ENCODE assay signal across 19 cellular contexts in genomic region chrX:113058634-113059033, GRCh38.
"Had no signal": no experiment of that assay in that cellular context is flagged by ENCODE, and none has a peak within 500 bp of the region (broad histone marks: within the 10 kb centered on the region; RNA-seq: fewer than 3 reads in every experiment).

No MANE protein-coding gene starts in this region.

- H3K4me3 Mint-ChIP-seq: activated CD4-positive, alpha-beta memory T cell treated with anti-CD3 and anti-CD28 coated beads, Interleukin-2, amount 10 ng/mL, durations not matched to agents 7 days and 5 days; activated naive CD4-positive, alpha-beta T cell treated with anti-CD3 and anti-CD28 coated beads for 36 hours; activated naive CD8-positive, alpha-beta T cell treated with anti-CD3 and anti-CD28 coated beads, Interleukin-2, amount 50 U/mL, for 24 hours; nephron progenitor cell; stimulated activated effector memory CD8-positive, alpha-beta T cell treated with anti-CD3 and anti-CD28 coated beads, Interleukin-12 subunit alpha, Interleukin-12 subunit beta, amount 100 ng/mL, for 72 hours had no signal

- H3K36me3 ChIP-seq: gastroesophageal sphincter, heart left ventricle, left lung, stomach, upper lobe of left lung had no signal

- H3K27ac Mint-ChIP-seq: activated CD4-positive, alpha-beta memory T cell treated with anti-CD3 and anti-CD28 coated beads, Interleukin-2, amount 10 ng/mL, durations not matched to agents 7 days and 5 days; activated naive CD4-positive, alpha-beta T cell treated with anti-CD3 and anti-CD28 coated beads for 36 hours; activated naive CD8-positive, alpha-beta T cell treated with anti-CD3 and anti-CD28 coated beads, Interleukin-2, amount 50 U/mL, for 24 hours; nephron progenitor cell; stimulated activated effector memory CD8-positive, alpha-beta T cell treated with anti-CD3 and anti-CD28 coated beads, Interleukin-12 subunit alpha, Interleukin-12 subunit beta, amount 100 ng/mL, for 72 hours had no signal

- H3K9me3 Mint-ChIP-seq: activated CD4-positive, alpha-beta memory T cell treated with anti-CD3 and anti-CD28 coated beads, Interleukin-2, amount 10 ng/mL, durations not matched to agents 7 days and 5 days; activated naive CD8-positive, alpha-beta T cell treated with anti-CD3 and anti-CD28 coated beads, Interleukin-2, amount 50 U/mL, for 24 hours had no signal

- H3K27me3 ChIP-seq: gastroesophageal sphincter, heart left ventricle, stomach, upper lobe of left lung had no signal

- H3K27me3 Mint-ChIP-seq: activated CD4-positive, alpha-beta memory T cell treated with anti-CD3 and anti-CD28 coated beads, Interleukin-2, amount 10 ng/mL, durations not matched to agents 7 days and 5 days; activated naive CD8-positive, alpha-beta T cell treated with anti-CD3 and anti-CD28 coated beads, Interleukin-2, amount 50 U/mL, for 24 hours had no signal

- DNase-seq: activated CD4-positive, alpha-beta memory T cell treated with anti-CD3 and anti-CD28 coated beads, Interleukin-2, amount 10 ng/mL, durations not matched to agents 7 days and 5 days; activated CD4-positive, alpha-beta T cell treated with anti-CD3 and anti-CD28 coated beads for 48 hours; activated CD4-positive, CD25-positive, alpha-beta regulatory T cell; activated naive CD4-positive, alpha-beta T cell treated with anti-CD3 and anti-CD28 coated beads for 36 hours; activated naive CD8-positive, alpha-beta T cell treated with anti-CD3 and anti-CD28 coated beads, Interleukin-2, amount 50 U/mL, for 24 hours; activated T-cell treated with anti-CD3 and anti-CD28 coated beads, Interleukin-2, amount 50 U/mL, for 1 hour; aorta; heart left ventricle; left lung; mammary epithelial cell; midbrain; nephron progenitor cell; nucleus accumbens; stimulated activated CD4-positive, alpha-beta T cell treated with anti-CD3 and anti-CD28 coated beads, Interleukin-4, amount 100 ng/mL, for 24 hours; stomach; upper lobe of left lung had no signal

- H3K27ac ChIP-seq: gastroesophageal sphincter, heart left ventricle, left lung, stomach, upper lobe of left lung had no signal

- H3K4me1 Mint-ChIP-seq: activated CD4-positive, alpha-beta memory T cell treated with anti-CD3 and anti-CD28 coated beads, Interleukin-2, amount 10 ng/mL, durations not matched to agents 7 days and 5 days; activated naive CD8-positive, alpha-beta T cell treated with anti-CD3 and anti-CD28 coated beads, Interleukin-2, amount 50 U/mL, for 24 hours; stimulated activated effector memory CD8-positive, alpha-beta T cell treated with anti-CD3 and anti-CD28 coated beads, Interleukin-12 subunit alpha, Interleukin-12 subunit beta, amount 100 ng/mL, for 72 hours had no signal

- H3K4me3 ChIP-seq: gastroesophageal sphincter, heart left ventricle, left lung, stomach, upper lobe of left lung had no signal

- FAIRE-seq: colon had no signal

- H3K36me3 Mint-ChIP-seq: stimulated activated effector memory CD8-positive, alpha-beta T cell treated with anti-CD3 and anti-CD28 coated beads, Interleukin-12 subunit alpha, Interleukin-12 subunit beta, amount 100 ng/mL, for 72 hours had no signal
